ENCODE assay signal across 8 cellular contexts in genomic region chr3:39808467-39809180, GRCh38. TPM values are rescaled to one million over a fixed set of nuclear protein-coding genes. Genes with fewer than 3 reads are reported as not detected.
DNase-seq lines count a peak whose midpoint lies in the region; ATAC-seq and TF ChIP-seq lines count a peak whose summit lies in the region.

No MANE protein-coding gene starts in this region.

- H3K9me3 ChIP-seq in SK-N-SH (no peaks in the 10 kb centered on the region), osteoblast (ENCODE audit: low read depth, low read length) (no peaks in the 10 kb centered on the region)

- TF ChIP-seq CTCF in SK-N-SH (IDR thresholded peaks at IDR 0.05) (no peak), foreskin fibroblast (IDR thresholded peaks at IDR 0.05; ENCODE audit: low read depth, low read length) (no peak), osteoblast (IDR thresholded peaks at IDR 0.05; ENCODE audit: extremely low read depth, low read depth, low read length) (no peak)

- peaks cover 2% of the 10 kb centered on the region for H3K36me3 Mint-ChIP-seq in activated naive CD4-positive, alpha-beta T cell treated with anti-CD3 and anti-CD28 coated beads, Interleukin-2, amount 10 ng/mL, durations not matched to agents 7 days and 5 days

- H4K20me1 ChIP-seq in SK-N-SH (ENCODE audit: insufficient read depth) = no peaks in the 10 kb centered on the region
- H4K20me1 ChIP-seq in osteoblast (ENCODE audit: insufficient read depth, low read length) = no peaks in the 10 kb centered on the region

- peaks cover 16% of the 10 kb centered on the region for H3K4me1 Mint-ChIP-seq in activated naive CD4-positive, alpha-beta T cell treated with anti-CD3 and anti-CD28 coated beads, Interleukin-2, amount 10 ng/mL, durations not matched to agents 7 days and 5 days

- H3K9ac ChIP-seq in SK-N-SH = no peak overlapping the region

- H3K4me3 Mint-ChIP-seq in activated naive CD4-positive, alpha-beta T cell treated with anti-CD3 and anti-CD28 coated beads, Interleukin-2, amount 10 ng/mL, durations not matched to agents 7 days and 5 days = peak overlapping the region; percentile 37

- H3K9me2 ChIP-seq in SK-N-SH = no peaks in the 10 kb centered on the region

- DNase-seq in activated naive CD4-positive, alpha-beta T cell treated with anti-CD3 and anti-CD28 coated beads, Interleukin-2, amount 10 ng/mL, durations not matched to agents 7 days and 5 days = no peak
- no peak for DNase-seq in activated naive CD4-positive, alpha-beta T cell (lab: John Stamatoyannopoulos, UW)
- peak; percentile 40 for DNase-seq in SK-N-SH
- peak in 1 of 2 donors; percentile 51 for DNase-seq in foreskin fibroblast
- peak; percentile 55 for DNase-seq in osteoblast (ENCODE audit: insufficient read length, low spot score, missing footprints)
- DNase-seq in DMS79 treated with DMSO at 0.1 percent for 48 hours (lab: John Stamatoyannopoulos, UW) = no peak
- DNase-seq in NCI-H345 (lab: John Stamatoyannopoulos, UW) = no peak

- H2AFZ ChIP-seq in SK-N-SH (ENCODE audit: low read depth) = peak overlapping the region; percentile 62; the same call in 1 of the 2 replicates
- H2AFZ ChIP-seq in osteoblast (ENCODE audit: low read length) = no peak overlapping the region

- TF ChIP-seq RAD21 in SK-N-SH (IDR thresholded peaks at IDR 0.05; ENCODE audit: low read length) = no peak

- peaks cover 13% of the 10 kb centered on the region for H3F3A ChIP-seq in SK-N-SH (replicated peaks; ENCODE audit: insufficient read depth)

- CTCF ChIA-PET in activated naive CD4-positive, alpha-beta T cell treated with anti-CD3 and anti-CD28 coated beads, Interleukin-2, amount 10 ng/mL, durations not matched to agents 7 days and 5 days (lab: Charles Lee) = no interaction called here
- CTCF ChIA-PET in SK-N-SH (lab: Yijun Ruan, JAX) = interaction anchor here (0.6 to 1.1 kb wide), 3 partner anchors 12 to 372 kb away, joined by 3 read pairs; no protein-coding TSS in a partner anchor

- H3K9me3 Mint-ChIP-seq in activated naive CD4-positive, alpha-beta T cell treated with anti-CD3 and anti-CD28 coated beads, Interleukin-2, amount 10 ng/mL, durations not matched to agents 7 days and 5 days = no peaks in the 10 kb centered on the region

- H3K4me3 ChIP-seq in SK-N-SH (ENCODE audit: low read depth in 2 of 2, low read length in 1 of 2) = peak overlapping the region in 1 of 2 experiments; percentile 76; a peak in 2 of 4 replicates
- H3K4me3 ChIP-seq in foreskin fibroblast (ENCODE audit: low read depth in 1 of 2, low read length in 2 of 2) = peak overlapping the region; percentile 24 to 34
- H3K4me3 ChIP-seq in osteoblast (ENCODE audit: insufficient read depth, low read length) = no peak overlapping the region

- peaks cover 16% of the 10 kb centered on the region for H3K27me3 ChIP-seq in SK-N-SH (ENCODE audit: insufficient read depth)
- peaks cover 60% of the 10 kb centered on the region for H3K27me3 ChIP-seq in osteoblast (ENCODE audit: insufficient read depth, low read length)

- H3K4me2 ChIP-seq in SK-N-SH (peak overlapping the region; percentile 57; the same call in 1 of the 2 replicates), osteoblast (ENCODE audit: insufficient read depth, low read length) (no peak overlapping the region)

- no peaks in the 10 kb centered on the region for H3K79me2 ChIP-seq in SK-N-SH (ENCODE audit: insufficient read depth)
- no peaks in the 10 kb centered on the region for H3K79me2 ChIP-seq in osteoblast (ENCODE audit: insufficient read depth, low read length)

- H3K4me1 ChIP-seq in SK-N-SH (ENCODE audit: control insufficient read depth in 1 of 2, insufficient read depth in 2 of 2, low read depth in 1 of 2, low read length in 1 of 2) = peaks cover 0 to 16% of the 10 kb centered on the region in 2 experiments; a peak in 1 of 4 replicates
- H3K4me1 ChIP-seq in osteoblast (ENCODE audit: insufficient read depth, low read length) = no peaks in the 10 kb centered on the region

- H3K27me3 Mint-ChIP-seq in activated naive CD4-positive, alpha-beta T cell treated with anti-CD3 and anti-CD28 coated beads, Interleukin-2, amount 10 ng/mL, durations not matched to agents 7 days and 5 days = peaks cover 59% of the 10 kb centered on the region

- H3K27ac Mint-ChIP-seq in activated naive CD4-positive, alpha-beta T cell treated with anti-CD3 and anti-CD28 coated beads, Interleukin-2, amount 10 ng/mL, durations not matched to agents 7 days and 5 days = no peak overlapping the region

- ATAC-seq in HG03378 (IDR thresholded peaks at IDR 0.05; ENCODE audit: unreplicated experiment) = no peak

- H3K27ac ChIP-seq in SK-N-SH (ENCODE audit: low read depth in 2 of 2, low read length in 1 of 2) (no peak overlapping the region; a peak in 1 of 4 replicates), osteoblast (ENCODE audit: low read depth, low read length) (no peak overlapping the region)

- WGBS in SK-N-SH (ENCODE audit: low lambda C conversion rate) = 42% methylated on average over 18 of the region's 26 CpGs

- POLR2A ChIA-PET in SK-N-SH (lab: Yijun Ruan, JAX) = no interaction called here

- no peaks in the 10 kb centered on the region for H3K36me3 ChIP-seq in SK-N-SH (replicated peaks in 1 of 2; ENCODE audit: control insufficient read depth in 1 of 2, insufficient read depth in 2 of 2, low read length in 1 of 2)
- H3K36me3 ChIP-seq in osteoblast (ENCODE audit: insufficient read depth, low read length) = no peaks in the 10 kb centered on the region

- no peak for TF ChIP-seq EP300 in SK-N-SH (IDR thresholded peaks at IDR 0.05; ENCODE audit: borderline replicate concordance in 1 of 2, low read depth in 1 of 2, low read length in 1 of 2)

TF ChIP-seq in SK-N-SH, 30 proteins besides CTCF, POLR2A, EP300 and RAD21:
- TF ChIP-seq TAF1 (IDR thresholded peaks at IDR 0.05; ENCODE audit: borderline replicate concordance, low read depth, low read length) (no peak), USF2 (IDR thresholded peaks at IDR 0.05; ENCODE audit: borderline replicate concordance, low read depth, low read length) (no peak), FOXM1 (IDR thresholded peaks at IDR 0.05; ENCODE audit: low read depth) (no peak), IRF3 (IDR thresholded peaks at IDR 0.05; ENCODE audit: low read depth, low read length) (no peak), GATA2 (CRISPR knock-in tag; IDR thresholded peaks at IDR 0.05) (no peak), EZH2phosphoT487 (IDR thresholded peaks at IDR 0.05; ENCODE audit: borderline replicate concordance, low read depth) (no peak), NRF1 (IDR thresholded peaks at IDR 0.05; ENCODE audit: low read depth, low read length) (no peak), FOSL2 (IDR thresholded peaks at IDR 0.05; ENCODE audit: borderline replicate concordance, low read depth) (no peak), NFIC (IDR thresholded peaks at IDR 0.05; ENCODE audit: borderline replicate concordance) (no peak), USF1 (IDR thresholded peaks at IDR 0.05; ENCODE audit: borderline replicate concordance, low read depth) (no peak), MEF2A (IDR thresholded peaks at IDR 0.05; ENCODE audit: borderline replicate concordance, low read depth) (no peak), RXRA (IDR thresholded peaks at IDR 0.05; ENCODE audit: borderline replicate concordance, low read depth) (no peak), RFX5 (IDR thresholded peaks at IDR 0.05; ENCODE audit: low read length) (no peak), POLR2AphosphoS5 (IDR thresholded peaks at IDR 0.05; ENCODE audit: low read depth, low read length) (no peak), SMC3 (IDR thresholded peaks at IDR 0.05; ENCODE audit: low read depth, low read length) (no peak), SIN3A (IDR thresholded peaks at IDR 0.05; ENCODE audit: borderline replicate concordance, low read depth, low read length) (no peak), FOXJ3 (CRISPR knock-in tag; IDR thresholded peaks at IDR 0.05) (no peak), ELF1 (IDR thresholded peaks at IDR 0.05) (no peak), TEAD4 (IDR thresholded peaks at IDR 0.05; ENCODE audit: borderline replicate concordance, insufficient read depth) (no peak)

RNA-seq across cellular contexts. Expression of gene MYRIP, which starts 0.8 kb away (rescaled TPM):
- 1.1 and 1.2 TPM in 2 replicates for polyA plus RNA-seq in SK-N-SH (2012; rRNA removed)
- 1.1 and 1.2 TPM in 2 replicates for polyA plus RNA-seq in SK-N-SH (2012; cell fraction: cytosol; rRNA removed)
- 1.3 and 1.6 TPM in 2 replicates for polyA plus RNA-seq in SK-N-SH (2012; cell fraction: nucleus; rRNA removed)
- total RNA-seq in osteoblast = under 0.01 TPM in 2 replicates

Comparison
In these comparisons a context has a peak if more than half of its experiments do, and no peak if none do; other contexts are left out.
1. DNase-seq: peak in SK-N-SH (single experiment) and osteoblast (single experiment); none in activated naive CD4-positive, alpha-beta T cell treated with anti-CD3 and anti-CD28 coated beads, Interleukin-2, amount 10 ng/mL, durations not matched to agents 7 days and 5 days (single experiment), activated naive CD4-positive, alpha-beta T cell (0 of 4), DMS79 treated with DMSO at 0.1 percent for 48 hours (single experiment) and NCI-H345 (single experiment).